ENCODE assay signal across 1 cellular context in genomic region chr5:5340206-5340729, GRCh38.
TF ChIP-seq lines count a peak whose summit lies in the region.

No MANE protein-coding gene starts in this region.

TF ChIP-seq in HEK293, 187 proteins besides CTCF, POLR2A, EP300 and RAD21 (continued from another document and continues in another):
- TF ChIP-seq GLIS2 (tag by site-specific recombination; IDR thresholded peaks at IDR 0.05), result peak; percentile 95
- no peak for TF ChIP-seq ZNF266 (tag by site-specific recombination; IDR thresholded peaks at IDR 0.05; ENCODE audit: low read depth)
- TF ChIP-seq ZNF394 (tag by site-specific recombination; IDR thresholded peaks at IDR 0.05; ENCODE audit: borderline replicate concordance), result peak; percentile 74; the same call in 1 of the 2 replicates
- no peak for TF ChIP-seq ZNF280D (tag by site-specific recombination; IDR thresholded peaks at IDR 0.05)
- TF ChIP-seq, protein P1, sequence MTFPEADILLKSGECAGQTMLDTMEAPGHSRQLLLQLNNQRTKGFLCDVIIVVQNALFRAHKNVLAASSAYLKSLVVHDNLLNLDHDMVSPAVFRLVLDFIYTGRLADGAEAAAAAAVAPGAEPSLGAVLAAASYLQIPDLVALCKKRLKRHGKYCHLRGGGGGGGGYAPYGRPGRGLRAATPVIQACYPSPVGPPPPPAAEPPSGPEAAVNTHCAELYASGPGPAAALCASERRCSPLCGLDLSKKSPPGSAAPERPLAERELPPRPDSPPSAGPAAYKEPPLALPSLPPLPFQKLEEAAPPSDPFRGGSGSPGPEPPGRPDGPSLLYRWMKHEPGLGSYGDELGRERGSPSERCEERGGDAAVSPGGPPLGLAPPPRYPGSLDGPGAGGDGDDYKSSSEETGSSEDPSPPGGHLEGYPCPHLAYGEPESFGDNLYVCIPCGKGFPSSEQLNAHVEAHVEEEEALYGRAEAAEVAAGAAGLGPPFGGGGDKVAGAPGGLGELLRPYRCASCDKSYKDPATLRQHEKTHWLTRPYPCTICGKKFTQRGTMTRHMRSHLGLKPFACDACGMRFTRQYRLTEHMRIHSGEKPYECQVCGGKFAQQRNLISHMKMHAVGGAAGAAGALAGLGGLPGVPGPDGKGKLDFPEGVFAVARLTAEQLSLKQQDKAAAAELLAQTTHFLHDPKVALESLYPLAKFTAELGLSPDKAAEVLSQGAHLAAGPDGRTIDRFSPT (tag by site-specific recombination; IDR thresholded peaks at IDR 0.05), result peak; percentile 85; the same call in 1 of the 2 replicates
- TF ChIP-seq SCRT1 (tag by site-specific recombination; IDR thresholded peaks at IDR 0.05; ENCODE audit: borderline replicate concordance), result no peak
- no peak for TF ChIP-seq ZNF670 (tag by site-specific recombination; IDR thresholded peaks at IDR 0.05; ENCODE audit: low read depth)
- TF ChIP-seq ZNF701 (tag by site-specific recombination; IDR thresholded peaks at IDR 0.05), result no peak
- peak; percentile 99 for TF ChIP-seq ZIC2 (tag by site-specific recombination; IDR thresholded peaks at IDR 0.05)
- TF ChIP-seq ZBTB48 (tag by site-specific recombination; IDR thresholded peaks at IDR 0.05), result peak; percentile 77; the same call in 1 of the 2 replicates
- TF ChIP-seq ZNF707 (tag by site-specific recombination; IDR thresholded peaks at IDR 0.05), result no peak
- TF ChIP-seq OSR2 (tag by site-specific recombination; IDR thresholded peaks at IDR 0.05), result peak; percentile 46; the same call in 1 of the 2 replicates
- TF ChIP-seq ZNF621 (tag by site-specific recombination; IDR thresholded peaks at IDR 0.05), result no peak
- TF ChIP-seq SP3 (tag by site-specific recombination; IDR thresholded peaks at IDR 0.05), result 0 out of 2 replicates have a peak, but pooled peaks have one; percentile 27
- TF ChIP-seq ZNF362 (tag by site-specific recombination; IDR thresholded peaks at IDR 0.05), result no peak
- 0 out of 2 replicates have a peak, but pooled peaks have one; percentile 21 for TF ChIP-seq GLI4 (tag by site-specific recombination; IDR thresholded peaks at IDR 0.05)
- no peak for TF ChIP-seq ZBTB7A (tag by site-specific recombination; IDR thresholded peaks at IDR 0.05; ENCODE audit: low read depth)
- no peak for TF ChIP-seq ZFP41 (tag by site-specific recombination; IDR thresholded peaks at IDR 0.05; ENCODE audit: borderline replicate concordance)
- peak; percentile 85 for TF ChIP-seq ZFP69B (tag by site-specific recombination; IDR thresholded peaks at IDR 0.05)
- peak; percentile 76 for TF ChIP-seq ZNF518A (tag by site-specific recombination; conservative IDR thresholded peaks at IDR 0.05; ENCODE audit: low read depth)
- peak; percentile 90 for TF ChIP-seq KLF17 (tag by site-specific recombination; IDR thresholded peaks at IDR 0.05)
- TF ChIP-seq GLI2 (tag by site-specific recombination; IDR thresholded peaks at IDR 0.05; ENCODE audit: borderline replicate concordance, low read depth), result peak; percentile 87; the same call in 1 of the 2 replicates
- peak; percentile 82 for TF ChIP-seq ATF2 (tag by site-specific recombination; IDR thresholded peaks at IDR 0.05; ENCODE audit: low read depth)
- no peak for TF ChIP-seq ZNF544 (tag by site-specific recombination; IDR thresholded peaks at IDR 0.05)
- TF ChIP-seq TRIM28 (IDR thresholded peaks at IDR 0.05; ENCODE audit: borderline replicate concordance, low read length), result peak; percentile 87
- TF ChIP-seq ZNF155 (tag by site-specific recombination; IDR thresholded peaks at IDR 0.05), result no peak
- no peak for TF ChIP-seq ZNF112 (tag by site-specific recombination; IDR thresholded peaks at IDR 0.05)
- no peak for TF ChIP-seq ZNF768 (tag by site-specific recombination; IDR thresholded peaks at IDR 0.05)
- TF ChIP-seq ZNF473 (tag by site-specific recombination; IDR thresholded peaks at IDR 0.05), result no peak
- TF ChIP-seq ZNF114 (tag by site-specific recombination; IDR thresholded peaks at IDR 0.05), result no peak
- TF ChIP-seq ZNF10 (tag by site-specific recombination; IDR thresholded peaks at IDR 0.05), result no peak
- TF ChIP-seq YY1 (tag by site-specific recombination; IDR thresholded peaks at IDR 0.05), result no peak
- TF ChIP-seq, protein P2, sequence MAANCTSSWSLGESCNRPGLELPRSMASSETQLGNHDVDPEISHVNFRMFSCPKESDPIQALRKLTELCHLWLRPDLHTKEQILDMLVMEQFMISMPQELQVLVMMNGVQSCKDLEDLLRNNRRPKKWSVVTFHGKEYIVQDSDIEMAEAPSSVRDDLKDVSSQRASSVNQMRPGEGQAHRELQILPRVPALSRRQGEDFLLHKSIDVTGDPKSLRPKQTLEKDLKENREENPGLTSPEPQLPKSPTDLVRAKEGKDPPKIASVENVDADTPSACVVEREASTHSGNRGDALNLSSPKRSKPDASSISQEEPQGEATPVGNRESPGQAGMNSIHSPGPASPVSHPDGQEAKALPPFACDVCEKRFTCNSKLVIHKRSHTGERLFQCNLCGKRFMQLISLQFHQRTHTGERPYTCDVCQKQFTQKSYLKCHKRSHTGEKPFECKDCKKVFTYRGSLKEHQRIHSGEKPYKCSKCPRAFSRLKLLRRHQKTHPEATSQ (tag by site-specific recombination; IDR thresholded peaks at IDR 0.05), result 0 out of 2 replicates have a peak, but pooled peaks have one; percentile 51
- TF ChIP-seq ZNF510 (tag by site-specific recombination; IDR thresholded peaks at IDR 0.05; ENCODE audit: insufficient replicate concordance), result peak; percentile 23
- TF ChIP-seq ZNF2 (tag by site-specific recombination; IDR thresholded peaks at IDR 0.05), result peak; percentile 58; the same call in 1 of the 2 replicates
- TF ChIP-seq ZBTB44 (tag by site-specific recombination; IDR thresholded peaks at IDR 0.05), result peak; percentile 78
- no peak for TF ChIP-seq ZNF138 (tag by site-specific recombination; IDR thresholded peaks at IDR 0.05; ENCODE audit: borderline replicate concordance)
- no peak for TF ChIP-seq ZNF777 (tag by site-specific recombination; IDR thresholded peaks at IDR 0.05; ENCODE audit: borderline replicate concordance)
- TF ChIP-seq ZNF121 (tag by site-specific recombination; IDR thresholded peaks at IDR 0.05), result no peak
- TF ChIP-seq, protein P3, sequence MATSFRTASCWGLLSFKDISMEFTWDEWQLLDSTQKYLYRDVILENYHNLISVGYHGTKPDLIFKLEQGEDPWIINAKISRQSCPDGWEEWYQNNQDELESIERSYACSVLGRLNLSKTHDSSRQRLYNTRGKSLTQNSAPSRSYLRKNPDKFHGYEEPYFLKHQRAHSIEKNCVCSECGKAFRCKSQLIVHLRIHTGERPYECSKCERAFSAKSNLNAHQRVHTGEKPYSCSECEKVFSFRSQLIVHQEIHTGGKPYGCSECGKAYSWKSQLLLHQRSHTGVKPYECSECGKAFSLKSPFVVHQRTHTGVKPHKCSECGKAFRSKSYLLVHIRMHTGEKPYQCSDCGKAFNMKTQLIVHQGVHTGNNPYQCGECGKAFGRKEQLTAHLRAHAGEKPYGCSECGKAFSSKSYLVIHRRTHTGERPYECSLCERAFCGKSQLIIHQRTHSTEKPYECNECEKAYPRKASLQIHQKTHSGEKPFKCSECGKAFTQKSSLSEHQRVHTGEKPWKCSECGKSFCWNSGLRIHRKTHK (tag by site-specific recombination; IDR thresholded peaks at IDR 0.05), result no peak
- peak; percentile 97 for TF ChIP-seq ZNF843 (tag by site-specific recombination; IDR thresholded peaks at IDR 0.05)
- no peak for TF ChIP-seq ZNF792 (tag by site-specific recombination; IDR thresholded peaks at IDR 0.05)
